12 cellular contexts compared by ENCODE assay signal in the genomic region with DNA sequence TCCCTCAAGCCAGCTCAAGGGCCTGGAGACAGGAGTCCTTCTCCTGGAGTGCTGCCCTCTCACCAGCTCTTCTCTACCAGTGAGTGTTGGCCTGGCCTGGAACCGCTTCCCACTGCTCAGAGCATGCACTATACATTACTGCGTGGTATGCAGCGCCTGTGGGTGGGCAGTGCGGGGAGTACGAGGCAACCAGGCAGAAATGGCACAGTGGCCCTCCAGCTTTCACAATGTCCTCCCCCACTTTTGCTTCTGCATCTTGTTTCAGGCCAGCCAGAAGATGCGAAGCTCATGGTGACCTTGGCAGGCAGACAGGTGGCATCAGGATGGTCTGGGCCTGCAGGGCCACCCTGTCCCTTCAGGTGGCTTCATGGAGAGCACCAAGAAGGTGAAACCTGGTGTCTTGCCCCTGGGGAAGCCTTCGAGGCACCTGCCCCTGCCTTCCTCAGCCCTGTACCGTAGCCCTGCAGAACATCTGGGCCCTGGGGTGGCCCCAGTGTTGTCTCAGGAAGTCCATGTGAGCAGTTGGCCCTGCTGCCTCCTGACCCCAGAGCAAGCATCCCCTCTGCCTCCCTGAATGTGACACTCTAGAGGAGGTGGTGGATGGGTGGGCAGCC. TPM values are rescaled to one million over a fixed set of nuclear protein-coding genes. Genes with fewer than 3 reads are reported as not detected.
DNase-seq lines count a peak whose midpoint lies in the region; ATAC-seq, FAIRE-seq and TF ChIP-seq lines count a peak whose summit lies in the region.
"Had no signal": no experiment of that assay in that cellular context is flagged by ENCODE, and none has a peak within 500 bp of the region (broad histone marks: within the 10 kb centered on the region; RNA-seq: fewer than 3 reads in every experiment).

No MANE protein-coding gene starts in this region.

- peaks cover 0 to 4% of the 10 kb centered on the region in 2 donors for H3K27me3 ChIP-seq in right atrium auricular region

- FAIRE-seq in urothelium cell line (lab: Jason Lieb, UNC) = peak; percentile 85

- H3K36me3 Mint-ChIP-seq in activated CD4-positive, alpha-beta memory T cell treated with anti-CD3 and anti-CD28 coated beads for 36 hours = no peaks in the 10 kb centered on the region

- peaks cover 11% of the 10 kb centered on the region for H3K27me3 Mint-ChIP-seq in activated CD4-positive, alpha-beta memory T cell treated with anti-CD3 and anti-CD28 coated beads for 36 hours

- H3K4me1 ChIP-seq in right atrium auricular region = peaks cover 0 to 10% of the 10 kb centered on the region in 2 donors
- H3K4me1 ChIP-seq: SJSA1 had no signal

- peak; percentile 48 for DNase-seq in Right ventricle myocardium inferior (ENCODE audit: missing footprints)
- DNase-seq in right atrium auricular region (ENCODE audit: low spot score) = no peak
- peak; percentile 8 for DNase-seq in activated CD4-positive, alpha-beta memory T cell treated with anti-CD3 and anti-CD28 coated beads for 36 hours
- DNase-seq in left lobe of liver (ENCODE audit: low spot score) = peak; percentile 29
- DNase-seq in urothelium cell line (ENCODE audit: low spot score) = no peak
- no peak for DNase-seq in DMS79 treated with DMSO at 0.1 percent for 48 hours (lab: John Stamatoyannopoulos, UW)
- DNase-seq: MV-4-11, NCI-H524 treated with DMSO at 0.1 percent for 48 hours had no signal

- H3K4me3 ChIP-seq in right atrium auricular region = no peak overlapping the region
- H3K4me3 ChIP-seq: SJSA1 had no signal

- no peak overlapping the region for H3K4me3 Mint-ChIP-seq in activated CD4-positive, alpha-beta memory T cell treated with anti-CD3 and anti-CD28 coated beads for 36 hours

- POLR2A ChIA-PET in activated CD4-positive, alpha-beta memory T cell treated with anti-CD3 and anti-CD28 coated beads for 36 hours (lab: Charles Lee) = no interaction called here

- no peaks in the 10 kb centered on the region for H3K9me3 ChIP-seq in right atrium auricular region
- H3K9me3 ChIP-seq: SJSA1 had no signal

- ATAC-seq in Right ventricle myocardium inferior = no peak
- ATAC-seq in left lobe of liver = no peak
- ATAC-seq in HG02938 (IDR thresholded peaks at IDR 0.05; ENCODE audit: unreplicated experiment) = no peak
- ATAC-seq in GM21515 (IDR thresholded peaks at IDR 0.05; ENCODE audit: unreplicated experiment) = no peak

- H3K27ac ChIP-seq in right atrium auricular region = no peak overlapping the region
- H3K27ac ChIP-seq: SJSA1 had no signal

- H3K9me3 Mint-ChIP-seq in activated CD4-positive, alpha-beta memory T cell treated with anti-CD3 and anti-CD28 coated beads for 36 hours = no peaks in the 10 kb centered on the region

- no peak overlapping the region for H3K27ac Mint-ChIP-seq in activated CD4-positive, alpha-beta memory T cell treated with anti-CD3 and anti-CD28 coated beads for 36 hours

- H3K4me1 Mint-ChIP-seq in activated CD4-positive, alpha-beta memory T cell treated with anti-CD3 and anti-CD28 coated beads for 36 hours (ENCODE audit: low read depth) = peaks cover 28% of the 10 kb centered on the region

- intact Hi-C loops in Right ventricle myocardium inferior (cut with DNase I) = no loop called here
- intact Hi-C loops in activated CD4-positive, alpha-beta memory T cell treated with anti-CD3 and anti-CD28 coated beads for 36 hours (cut with micrococcal nuclease) = loop anchor here (2.0 kb wide), 1 partner anchor 18 kb away; no protein-coding TSS in a partner anchor

- CTCF ChIA-PET in activated CD4-positive, alpha-beta memory T cell treated with anti-CD3 and anti-CD28 coated beads for 36 hours (lab: Charles Lee) = interaction anchor here (0.6 to 1.2 kb wide), 2 partner anchors 29 to 36 kb away, joined by 3 to 5 read pairs; no protein-coding TSS in a partner anchor

- H3K36me3 ChIP-seq in right atrium auricular region = no peaks in the 10 kb centered on the region
- H3K36me3 ChIP-seq: SJSA1 had no signal

- TF ChIP-seq CTCF in right atrium auricular region (IDR thresholded peaks at IDR 0.05) = no peak

RNA-seq across cellular contexts. Expression of gene RASGEF1A, which starts 35.8 kb away (rescaled TPM):
- 1.4 TPM for total RNA-seq in Right ventricle myocardium inferior
- 1 to 10 TPM; 2.9 to 3.0 TPM for total RNA-seq in right atrium auricular region
- 1 to 10 TPM; 1.2 to 1.9 TPM for total RNA-seq in activated CD4-positive, alpha-beta memory T cell treated with anti-CD3 and anti-CD28 coated beads for 36 hours
- total RNA-seq in left lobe of liver = 0.13 TPM
- total RNA-seq: H4, SJSA1 had no signal

Comparison
In these comparisons a context has a peak if more than half of its experiments do, and no peak if none do; other contexts are left out.
1. DNase-seq: peak in Right ventricle myocardium inferior (single experiment), activated CD4-positive, alpha-beta memory T cell treated with anti-CD3 and anti-CD28 coated beads for 36 hours (single experiment) and left lobe of liver (single experiment); none in right atrium auricular region (single experiment), urothelium cell line (single experiment) and DMS79 treated with DMSO at 0.1 percent for 48 hours (single experiment).